Comparison of ENCODE assay signal across 2 cellular contexts in genomic region chr1:155646307-155646706, GRCh38.
A peak's percentile ranks its signal among the peaks of the same experiment; 100 is the strongest.
TF ChIP-seq lines count a peak whose summit lies in the region.

No MANE protein-coding gene starts in this region.

TF ChIP-seq in A549, 52 proteins besides CTCF, POLR2A, EP300 and RAD21 (continued from another document):
- TF ChIP-seq, protein P1, sequence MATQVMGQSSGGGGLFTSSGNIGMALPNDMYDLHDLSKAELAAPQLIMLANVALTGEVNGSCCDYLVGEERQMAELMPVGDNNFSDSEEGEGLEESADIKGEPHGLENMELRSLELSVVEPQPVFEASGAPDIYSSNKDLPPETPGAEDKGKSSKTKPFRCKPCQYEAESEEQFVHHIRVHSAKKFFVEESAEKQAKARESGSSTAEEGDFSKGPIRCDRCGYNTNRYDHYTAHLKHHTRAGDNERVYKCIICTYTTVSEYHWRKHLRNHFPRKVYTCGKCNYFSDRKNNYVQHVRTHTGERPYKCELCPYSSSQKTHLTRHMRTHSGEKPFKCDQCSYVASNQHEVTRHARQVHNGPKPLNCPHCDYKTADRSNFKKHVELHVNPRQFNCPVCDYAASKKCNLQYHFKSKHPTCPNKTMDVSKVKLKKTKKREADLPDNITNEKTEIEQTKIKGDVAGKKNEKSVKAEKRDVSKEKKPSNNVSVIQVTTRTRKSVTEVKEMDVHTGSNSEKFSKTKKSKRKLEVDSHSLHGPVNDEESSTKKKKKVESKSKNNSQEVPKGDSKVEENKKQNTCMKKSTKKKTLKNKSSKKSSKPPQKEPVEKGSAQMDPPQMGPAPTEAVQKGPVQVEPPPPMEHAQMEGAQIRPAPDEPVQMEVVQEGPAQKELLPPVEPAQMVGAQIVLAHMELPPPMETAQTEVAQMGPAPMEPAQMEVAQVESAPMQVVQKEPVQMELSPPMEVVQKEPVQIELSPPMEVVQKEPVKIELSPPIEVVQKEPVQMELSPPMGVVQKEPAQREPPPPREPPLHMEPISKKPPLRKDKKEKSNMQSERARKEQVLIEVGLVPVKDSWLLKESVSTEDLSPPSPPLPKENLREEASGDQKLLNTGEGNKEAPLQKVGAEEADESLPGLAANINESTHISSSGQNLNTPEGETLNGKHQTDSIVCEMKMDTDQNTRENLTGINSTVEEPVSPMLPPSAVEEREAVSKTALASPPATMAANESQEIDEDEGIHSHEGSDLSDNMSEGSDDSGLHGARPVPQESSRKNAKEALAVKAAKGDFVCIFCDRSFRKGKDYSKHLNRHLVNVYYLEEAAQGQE (IDR thresholded peaks at IDR 0.05) = no peak
- TF ChIP-seq NFE2L2 (conservative IDR thresholded peaks at IDR 0.05; ENCODE audit: low read length) (no peak), CHD2 (IDR thresholded peaks at IDR 0.05; ENCODE audit: low read length, partially characterized antibody) (no peak), HOXB13 (CRISPR knock-in tag; IDR thresholded peaks at IDR 0.05; ENCODE audit: low read depth) (no peak), RCOR1 (IDR thresholded peaks at IDR 0.05; ENCODE audit: low read depth, low read length) (no peak), BHLHE40 (IDR thresholded peaks at IDR 0.05; ENCODE audit: low read depth, low read length) (no peak)
- TF ChIP-seq, protein P2, sequence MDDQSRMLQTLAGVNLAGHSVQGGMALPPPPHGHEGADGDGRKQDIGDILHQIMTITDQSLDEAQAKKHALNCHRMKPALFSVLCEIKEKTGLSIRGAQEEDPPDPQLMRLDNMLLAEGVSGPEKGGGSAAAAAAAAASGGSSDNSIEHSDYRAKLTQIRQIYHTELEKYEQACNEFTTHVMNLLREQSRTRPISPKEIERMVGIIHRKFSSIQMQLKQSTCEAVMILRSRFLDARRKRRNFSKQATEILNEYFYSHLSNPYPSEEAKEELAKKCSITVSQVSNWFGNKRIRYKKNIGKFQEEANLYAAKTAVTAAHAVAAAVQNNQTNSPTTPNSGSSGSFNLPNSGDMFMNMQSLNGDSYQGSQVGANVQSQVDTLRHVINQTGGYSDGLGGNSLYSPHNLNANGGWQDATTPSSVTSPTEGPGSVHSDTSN (IDR thresholded peaks at IDR 0.05) = no peak

TF ChIP-seq in HEK293, 187 proteins besides CTCF, POLR2A, EP300 and RAD21 (continued from another document):
- TF ChIP-seq, protein P3, sequence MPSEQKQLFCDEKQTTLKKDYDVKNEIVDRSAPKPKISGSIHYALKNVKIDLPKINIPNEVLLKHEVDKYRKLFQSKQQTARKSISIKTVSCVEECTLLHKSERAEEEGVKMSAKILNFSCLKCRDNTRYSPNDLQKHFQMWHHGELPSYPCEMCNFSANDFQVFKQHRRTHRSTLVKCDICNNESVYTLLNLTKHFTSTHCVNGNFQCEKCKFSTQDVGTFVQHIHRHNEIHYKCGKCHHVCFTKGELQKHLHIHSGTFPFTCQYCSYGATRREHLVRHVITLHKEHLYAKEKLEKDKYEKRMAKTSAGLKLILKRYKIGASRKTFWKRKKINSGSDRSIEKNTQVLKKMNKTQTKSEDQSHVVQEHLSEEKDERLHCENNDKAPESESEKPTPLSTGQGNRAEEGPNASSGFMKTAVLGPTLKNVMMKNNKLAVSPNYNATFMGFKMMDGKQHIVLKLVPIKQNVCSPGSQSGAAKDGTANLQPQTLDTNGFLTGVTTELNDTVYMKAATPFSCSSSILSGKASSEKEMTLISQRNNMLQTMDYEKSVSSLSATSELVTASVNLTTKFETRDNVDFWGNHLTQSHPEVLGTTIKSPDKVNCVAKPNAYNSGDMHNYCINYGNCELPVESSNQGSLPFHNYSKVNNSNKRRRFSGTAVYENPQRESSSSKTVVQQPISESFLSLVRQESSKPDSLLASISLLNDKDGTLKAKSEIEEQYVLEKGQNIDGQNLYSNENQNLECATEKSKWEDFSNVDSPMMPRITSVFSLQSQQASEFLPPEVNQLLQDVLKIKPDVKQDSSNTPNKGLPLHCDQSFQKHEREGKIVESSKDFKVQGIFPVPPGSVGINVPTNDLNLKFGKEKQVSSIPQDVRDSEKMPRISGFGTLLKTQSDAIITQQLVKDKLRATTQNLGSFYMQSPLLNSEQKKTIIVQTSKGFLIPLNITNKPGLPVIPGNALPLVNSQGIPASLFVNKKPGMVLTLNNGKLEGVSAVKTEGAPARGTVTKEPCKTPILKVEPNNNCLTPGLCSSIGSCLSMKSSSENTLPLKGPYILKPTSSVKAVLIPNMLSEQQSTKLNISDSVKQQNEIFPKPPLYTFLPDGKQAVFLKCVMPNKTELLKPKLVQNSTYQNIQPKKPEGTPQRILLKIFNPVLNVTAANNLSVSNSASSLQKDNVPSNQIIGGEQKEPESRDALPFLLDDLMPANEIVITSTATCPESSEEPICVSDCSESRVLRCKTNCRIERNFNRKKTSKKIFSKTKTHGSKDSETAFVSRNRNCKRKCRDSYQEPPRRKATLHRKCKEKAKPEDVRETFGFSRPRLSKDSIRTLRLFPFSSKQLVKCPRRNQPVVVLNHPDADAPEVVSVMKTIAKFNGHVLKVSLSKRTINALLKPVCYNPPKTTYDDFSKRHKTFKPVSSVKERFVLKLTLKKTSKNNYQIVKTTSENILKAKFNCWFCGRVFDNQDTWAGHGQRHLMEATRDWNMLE (tag by site-specific recombination; conservative IDR thresholded peaks at IDR 0.05; ENCODE audit: low read depth) = no peak
- TF ChIP-seq SCRT2 (tag by site-specific recombination; IDR thresholded peaks at IDR 0.05) = peak; percentile 88
- TF ChIP-seq HIC1 (tag by site-specific recombination; IDR thresholded peaks at IDR 0.05) = no peak
- TF ChIP-seq MYNN (tag by site-specific recombination; IDR thresholded peaks at IDR 0.05; ENCODE audit: borderline replicate concordance) = no peak
- TF ChIP-seq SP3 (tag by site-specific recombination; IDR thresholded peaks at IDR 0.05) = no peak
- TF ChIP-seq KLF10 (tag by site-specific recombination; IDR thresholded peaks at IDR 0.05) = no peak
- TF ChIP-seq ZNF341 (tag by site-specific recombination; IDR thresholded peaks at IDR 0.05; ENCODE audit: low read depth) = 0 out of 2 replicates have a peak, but pooled peaks have one; percentile 19
- 0 out of 2 replicates have a peak, but pooled peaks have one; percentile 40 for TF ChIP-seq SCRT1 (tag by site-specific recombination; IDR thresholded peaks at IDR 0.05; ENCODE audit: borderline replicate concordance)
